1 cellular context compared by ENCODE assay signal in genomic region chr1:173934440-173934839, GRCh38.
TF ChIP-seq lines count a peak whose summit lies in the region.

No MANE protein-coding gene starts in this region.

TF ChIP-seq in HepG2, 621 proteins besides CTCF, POLR2A, EP300 and RAD21 (continued from another document):
- TF ChIP-seq FIP1L1 (IDR thresholded peaks at IDR 0.05; ENCODE audit: borderline replicate concordance, insufficient read depth, low read depth, low read length), result no peak
- no peak for TF ChIP-seq PHF20 (CRISPR knock-in tag; IDR thresholded peaks at IDR 0.05)
- TF ChIP-seq ZNF326 (CRISPR knock-in tag; IDR thresholded peaks at IDR 0.05; ENCODE audit: borderline replicate concordance), result no peak
- TF ChIP-seq PTBP1 (IDR thresholded peaks at IDR 0.05; ENCODE audit: low read depth, low read length, poor library complexity, severe bottlenecking), result no peak
- TF ChIP-seq FOXM1 (CRISPR knock-in tag; IDR thresholded peaks at IDR 0.05), result no peak
- TF ChIP-seq UBTF (CRISPR knock-in tag; IDR thresholded peaks at IDR 0.05), result no peak
- TF ChIP-seq CSRNP2 (CRISPR knock-in tag; conservative IDR thresholded peaks at IDR 0.05; ENCODE audit: low read depth), result no peak
- TF ChIP-seq ZNF567 (CRISPR knock-in tag; IDR thresholded peaks at IDR 0.05; ENCODE audit: borderline replicate concordance), result no peak
- TF ChIP-seq TGIF2 (CRISPR knock-in tag; IDR thresholded peaks at IDR 0.05), result no peak
- no peak for TF ChIP-seq SAFB2 (CRISPR knock-in tag; IDR thresholded peaks at IDR 0.05; ENCODE audit: borderline replicate concordance, low read depth)
- no peak for TF ChIP-seq GZF1 (CRISPR knock-in tag; IDR thresholded peaks at IDR 0.05)
- TF ChIP-seq ZNF546 (CRISPR knock-in tag; conservative IDR thresholded peaks at IDR 0.05), result no peak
- TF ChIP-seq, protein P1, sequence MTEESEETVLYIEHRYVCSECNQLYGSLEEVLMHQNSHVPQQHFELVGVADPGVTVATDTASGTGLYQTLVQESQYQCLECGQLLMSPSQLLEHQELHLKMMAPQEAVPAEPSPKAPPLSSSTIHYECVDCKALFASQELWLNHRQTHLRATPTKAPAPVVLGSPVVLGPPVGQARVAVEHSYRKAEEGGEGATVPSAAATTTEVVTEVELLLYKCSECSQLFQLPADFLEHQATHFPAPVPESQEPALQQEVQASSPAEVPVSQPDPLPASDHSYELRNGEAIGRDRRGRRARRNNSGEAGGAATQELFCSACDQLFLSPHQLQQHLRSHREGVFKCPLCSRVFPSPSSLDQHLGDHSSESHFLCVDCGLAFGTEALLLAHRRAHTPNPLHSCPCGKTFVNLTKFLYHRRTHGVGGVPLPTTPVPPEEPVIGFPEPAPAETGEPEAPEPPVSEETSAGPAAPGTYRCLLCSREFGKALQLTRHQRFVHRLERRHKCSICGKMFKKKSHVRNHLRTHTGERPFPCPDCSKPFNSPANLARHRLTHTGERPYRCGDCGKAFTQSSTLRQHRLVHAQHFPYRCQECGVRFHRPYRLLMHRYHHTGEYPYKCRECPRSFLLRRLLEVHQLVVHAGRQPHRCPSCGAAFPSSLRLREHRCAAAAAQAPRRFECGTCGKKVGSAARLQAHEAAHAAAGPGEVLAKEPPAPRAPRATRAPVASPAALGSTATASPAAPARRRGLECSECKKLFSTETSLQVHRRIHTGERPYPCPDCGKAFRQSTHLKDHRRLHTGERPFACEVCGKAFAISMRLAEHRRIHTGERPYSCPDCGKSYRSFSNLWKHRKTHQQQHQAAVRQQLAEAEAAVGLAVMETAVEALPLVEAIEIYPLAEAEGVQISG (CRISPR knock-in tag; IDR thresholded peaks at IDR 0.05), result no peak
- TF ChIP-seq NFRKB (IDR thresholded peaks at IDR 0.05), result no peak
- TF ChIP-seq ZEB1 (IDR thresholded peaks at IDR 0.05; ENCODE audit: insufficient replicate concordance, low read depth), result no peak
- TF ChIP-seq CBX5 (CRISPR knock-in tag; IDR thresholded peaks at IDR 0.05; ENCODE audit: borderline replicate concordance), result no peak
